8 cellular contexts compared by ENCODE assay signal in the genomic region with DNA sequence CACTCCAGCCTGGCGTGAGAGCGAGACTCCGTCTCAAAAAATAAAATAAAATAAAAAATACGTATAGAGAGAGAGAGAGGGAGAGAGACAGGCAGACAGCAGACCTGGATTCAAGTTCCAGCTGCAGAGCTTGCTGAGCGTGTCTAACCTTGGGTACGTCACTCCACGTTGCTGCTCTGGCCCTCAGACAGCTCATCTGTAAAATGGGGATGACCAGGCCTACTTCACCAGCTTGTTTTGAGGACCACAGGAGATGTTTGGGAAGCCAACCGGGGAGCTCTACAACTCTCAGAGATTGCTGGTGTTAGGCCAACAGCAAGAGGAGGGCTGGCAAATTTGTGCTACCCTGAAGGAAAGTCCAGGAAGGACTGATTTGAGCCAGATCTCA. TPM values are rescaled to one million over a fixed set of nuclear protein-coding genes. Genes with fewer than 3 reads are reported as not detected.
A peak's percentile ranks its signal among the peaks of the same experiment; 100 is the strongest.
DNase-seq lines count a peak whose midpoint lies in the region; ATAC-seq, FAIRE-seq and TF ChIP-seq lines count a peak whose summit lies in the region.

No MANE protein-coding gene starts in this region.

- TF ChIP-seq EP300 in ovary (IDR thresholded peaks at IDR 0.05): no peak

- no peak for FAIRE-seq in endothelial cell of umbilical vein (lab: Jason Lieb, UNC)

- H3K79me2 ChIP-seq in endothelial cell of umbilical vein (ENCODE audit: control insufficient read depth, insufficient read depth, low read length): no peaks in the 10 kb centered on the region

- no peaks in the 10 kb centered on the region for H3K36me3 ChIP-seq in Caco-2 (ENCODE audit: control insufficient read depth, insufficient read depth, low read length)
- no peaks in the 10 kb centered on the region for H3K36me3 ChIP-seq in Panc1 (ENCODE audit: control insufficient read depth, insufficient read depth, low read length)
- no peaks in the 10 kb centered on the region for H3K36me3 ChIP-seq in endothelial cell of umbilical vein (ENCODE audit: control insufficient read depth in 2 of 2, extremely low read depth in 1 of 2, insufficient read depth in 2 of 2, low read length in 2 of 2)
- H3K36me3 ChIP-seq in ovary: no peaks in the 10 kb centered on the region

- H3K27me3 Mint-ChIP-seq in Caco-2 (ENCODE audit: insufficient read depth, unreplicated experiment): no peaks in the 10 kb centered on the region

- H3K27ac Mint-ChIP-seq in Caco-2 (ENCODE audit: unreplicated experiment): peak overlapping the region; percentile 63

- no peak for TF ChIP-seq CTCF in Caco-2 (IDR thresholded peaks at IDR 0.05; ENCODE audit: insufficient read depth in 1 of 2, low read depth in 1 of 2, low read length in 1 of 2, severe bottlenecking in 1 of 2, unreplicated experiment in 1 of 2)
- TF ChIP-seq CTCF in Panc1 (IDR thresholded peaks at IDR 0.05): no peak
- no peak for TF ChIP-seq CTCF in endothelial cell of umbilical vein (IDR thresholded peaks at IDR 0.05; ENCODE audit: extremely low read depth in 1 of 2, insufficient read depth in 1 of 2, low read depth in 1 of 2, low read length in 2 of 2)
- TF ChIP-seq CTCF in ovary (IDR thresholded peaks at IDR 0.05): no peak

- CTCF ChIA-PET in Caco-2 (lab: Charles Lee): no interaction called here
- CTCF ChIA-PET in Panc1 (lab: Charles Lee): no interaction called here
- CTCF ChIA-PET in endothelial cell of umbilical vein (lab: Charles Lee): interaction anchor here (0.7 to 2.9 kb wide), 8 partner anchors 10 to 190 kb away, joined by 3 to 15 read pairs (median 4); no protein-coding TSS in a partner anchor

- H3K4me2 ChIP-seq in endothelial cell of umbilical vein (ENCODE audit: insufficient read depth, low read length): peak overlapping the region; percentile 51

- in situ Hi-C loops in Panc1 (cut with HindIII; ENCODE audit: low pct_unique_long_range_greater_than_20kb, low sequenced_read_pairs): no loop called here

- H3K4me1 ChIP-seq in Caco-2 (peaks cover 4% of the 10 kb centered on the region), Panc1 (ENCODE audit: control insufficient read depth, insufficient read depth, low read length) (peaks cover 11% of the 10 kb centered on the region), endothelial cell of umbilical vein (ENCODE audit: control insufficient read depth, extremely low read depth, insufficient read depth, low read length) (peaks cover 3% of the 10 kb centered on the region), ovary (ENCODE audit: insufficient read depth) (peaks cover 9% of the 10 kb centered on the region)

- ATAC-seq in Panc1 (peak; percentile 3; the same call in 1 of the 2 replicates), HG03378 (IDR thresholded peaks at IDR 0.05; ENCODE audit: unreplicated experiment) (no peak), GM21737 (IDR thresholded peaks at IDR 0.05; ENCODE audit: unreplicated experiment) (no peak), GM18520 (IDR thresholded peaks at IDR 0.05; ENCODE audit: unreplicated experiment) (no peak)

- H3K27ac ChIP-seq in Panc1 (ENCODE audit: low read length) (peak overlapping the region; percentile 80), endothelial cell of umbilical vein (ENCODE audit: insufficient read depth, low read depth, low read length) (no peak overlapping the region), ovary (peak overlapping the region; percentile 58 to 68)

- intact Hi-C loops in Caco-2 (cut with micrococcal nuclease; ENCODE audit: unreplicated experiment) (no loop called here), Panc1 (cut with micrococcal nuclease; ENCODE audit: unreplicated experiment) (loop anchor here (5.0 to 10.0 kb wide), 2 partner anchors 59 to 331 kb away; no protein-coding TSS in a partner anchor), endothelial cell of umbilical vein (cut with micrococcal nuclease) (no loop called here), ovary (cut with DNase I) (loop anchor here in 2 of 4 donors (5.0 to 10.0 kb wide), 2 partner anchors 51 to 329 kb away; no protein-coding TSS in a partner anchor)

- H3K36me3 Mint-ChIP-seq in Caco-2 (ENCODE audit: insufficient read depth, unreplicated experiment): no peaks in the 10 kb centered on the region

- BruUV-seq in Caco-2 (replicated peaks; lab: Mats Ljungman, UMichigan): no TSS peak
- BruUV-seq in Panc1 (replicated peaks; lab: Mats Ljungman, UMichigan): no TSS peak
- no TSS peak for BruUV-seq in endothelial cell of umbilical vein (replicated peaks; lab: Mats Ljungman, UMichigan)

- no peaks in the 10 kb centered on the region for H3K9me1 ChIP-seq in endothelial cell of umbilical vein (replicated peaks; ENCODE audit: control insufficient read depth, extremely low read depth, insufficient read depth, low read length)

- H3K9me3 ChIP-seq in Caco-2: no peaks in the 10 kb centered on the region
- no peaks in the 10 kb centered on the region for H3K9me3 ChIP-seq in Panc1 (ENCODE audit: control insufficient read depth, insufficient read depth, low read depth, low read length)
- H3K9me3 ChIP-seq in endothelial cell of umbilical vein (replicated peaks; ENCODE audit: control insufficient read depth, insufficient read depth, low read length): no peaks in the 10 kb centered on the region
- no peaks in the 10 kb centered on the region for H3K9me3 ChIP-seq in ovary

- DNase-seq in Caco-2 (no peak), Panc1 (ENCODE audit: low read depth, low spot score) (peak; percentile 33), endothelial cell of umbilical vein (ENCODE audit: low read depth, low spot score) (peak; percentile 45), ovary (no peak), NCI-H1092 treated with DMSO at 0.1 percent for 48 hours (lab: John Stamatoyannopoulos, UW) (no peak)

- no peak for TF ChIP-seq POLR2A in endothelial cell of umbilical vein (IDR thresholded peaks at IDR 0.05; ENCODE audit: low read depth, low read length)
- TF ChIP-seq POLR2A in ovary (IDR thresholded peaks at IDR 0.05): no peak

- H2AFZ ChIP-seq in endothelial cell of umbilical vein (ENCODE audit: low read depth, low read length): peak overlapping the region; percentile 90

- H3K9me3 Mint-ChIP-seq in Caco-2 (ENCODE audit: unreplicated experiment): no peaks in the 10 kb centered on the region

- H3K4me3 Mint-ChIP-seq in Caco-2 (ENCODE audit: unreplicated experiment): peak overlapping the region; percentile 87

- H3K27me3 ChIP-seq in Caco-2 (replicated peaks; ENCODE audit: control insufficient read depth, insufficient read depth, low read length): no peaks in the 10 kb centered on the region
- H3K27me3 ChIP-seq in Panc1 (ENCODE audit: control insufficient read depth, insufficient read depth, low read length): no peaks in the 10 kb centered on the region
- H3K27me3 ChIP-seq in endothelial cell of umbilical vein (ENCODE audit: control insufficient read depth in 2 of 2, insufficient read depth in 2 of 2, low read length in 2 of 2): no peaks in the 10 kb centered on the region
- H3K27me3 ChIP-seq in ovary: no peaks in the 10 kb centered on the region

- H3K4me1 Mint-ChIP-seq in Caco-2 (ENCODE audit: low read depth, unreplicated experiment): peaks cover 10% of the 10 kb centered on the region

- H4K20me1 ChIP-seq in endothelial cell of umbilical vein (replicated peaks; ENCODE audit: control insufficient read depth, extremely low read depth, insufficient read depth, low read length): no peaks in the 10 kb centered on the region

- dilution Hi-C loops in endothelial cell of umbilical vein (cut with MboI; ENCODE audit: extremely low pct_ligation_motif_present, low sequenced_read_pairs): no loop called here

- 77 to 82% (median 79%) methylated on average over 8 of the region's 8 CpGs for WGBS in ovary, 3 donors

- POLR2A ChIA-PET in Caco-2 (lab: Charles Lee): no interaction called here
- POLR2A ChIA-PET in Panc1 (lab: Charles Lee): no interaction called here
- POLR2A ChIA-PET in endothelial cell of umbilical vein (lab: Charles Lee): interaction anchor here (0.6 kb wide), 1 partner anchor 174 kb away, joined by 6 read pairs; no protein-coding TSS in a partner anchor

- H3K4me3 ChIP-seq in Caco-2 (ENCODE audit: low read depth, low read length) (peak overlapping the region; percentile 66), Panc1 (ENCODE audit: low read depth in 2 of 2, low read length in 2 of 2) (peak overlapping the region; percentile 62 to 76), endothelial cell of umbilical vein (replicated peaks in 1 of 3; ENCODE audit: insufficient read depth in 1 of 3, low read depth in 1 of 3, low read length in 3 of 3) (peak overlapping the region in 2 of 3 experiments; percentile 21 to 78), ovary (peak overlapping the region; percentile 80)

- peak overlapping the region; percentile 25 for H3K9ac ChIP-seq in endothelial cell of umbilical vein (replicated peaks; ENCODE audit: extremely low read depth, insufficient read depth, low read length)

TF ChIP-seq in endothelial cell of umbilical vein, 7 proteins besides CTCF, POLR2A, EP300 and RAD21:
- TF ChIP-seq, protein P1, sequence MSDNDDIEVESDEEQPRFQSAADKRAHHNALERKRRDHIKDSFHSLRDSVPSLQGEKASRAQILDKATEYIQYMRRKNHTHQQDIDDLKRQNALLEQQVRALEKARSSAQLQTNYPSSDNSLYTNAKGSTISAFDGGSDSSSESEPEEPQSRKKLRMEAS (IDR thresholded peaks at IDR 0.05; ENCODE audit: insufficient read depth, insufficient read length): no peak
- TF ChIP-seq MYC (IDR thresholded peaks at IDR 0.05; ENCODE audit: low read depth, low read length): no peak
- no peak for TF ChIP-seq EZH2 (IDR thresholded peaks at IDR 0.05; ENCODE audit: borderline replicate concordance, low read depth, low read length, severe bottlenecking)
- no peak for TF ChIP-seq POLR2AphosphoS5 (IDR thresholded peaks at IDR 0.05; ENCODE audit: insufficient read depth, low read depth, low read length)
- TF ChIP-seq GATA2 (IDR thresholded peaks at IDR 0.05; ENCODE audit: insufficient read depth, insufficient read length, low read depth, low read length): no peak
- TF ChIP-seq FOS (IDR thresholded peaks at IDR 0.05; ENCODE audit: borderline replicate concordance, insufficient read depth, low read length): no peak

RNA-seq across cellular contexts. Expression of a gene that starts 0.5 kb away (rescaled TPM):
- total RNA-seq in Caco-2 (2022): 8.5 and 8.8 TPM in 2 replicates
- 10.5 TPM for total RNA-seq in Panc1 (2021; ENCODE audit: unreplicated experiment)
- polyA plus RNA-seq in Panc1 (2012; ENCODE audit: insufficient read length): 5.8 TPM
- 17.0 and 17.6 TPM in 2 replicates for total RNA-seq in endothelial cell of umbilical vein
- 7.8 and 8.5 TPM in 2 replicates for polyA plus RNA-seq in endothelial cell of umbilical vein
- 4.7 and 6.4 TPM in 2 replicates for polyA plus RNA-seq in endothelial cell of umbilical vein (2011; cell fraction: cytosol; rRNA removed)
- polyA plus RNA-seq in endothelial cell of umbilical vein (2011; cell fraction: nucleus; rRNA removed): 38.4 and 40.0 TPM in 2 replicates
- polyA plus RNA-seq in endothelial cell of umbilical vein (2012): 9.8 and 11.3 TPM in 2 replicates
- 13.2 and 19.3 TPM in 2 replicates for polyA minus RNA-seq in endothelial cell of umbilical vein
- polyA minus RNA-seq in endothelial cell of umbilical vein (2011; cell fraction: cytosol; rRNA and poly(A)+ RNA removed): 4.5 TPM
- polyA minus RNA-seq in endothelial cell of umbilical vein (2011; cell fraction: nucleus; rRNA and poly(A)+ RNA removed): 17.5 and 18.1 TPM in 2 replicates
- 10 to 100 TPM in 6 of 7 donors, 1 to 10 TPM in 1; 6.8 to 17.7 (median 13.6) TPM for total RNA-seq in ovary
- 10 to 100 TPM in 1 of 2 donors, 1 to 10 TPM in 1; 6.1 to 23.2 TPM for polyA plus RNA-seq in ovary

Comparison
In these comparisons a context has a peak if more than half of its experiments do, and no peak if none do; other contexts are left out.
1. DNase-seq: peak in Panc1 (single experiment) and endothelial cell of umbilical vein (single experiment); none in Caco-2 (0 of 2), ovary (0 of 5) and NCI-H1092 treated with DMSO at 0.1 percent for 48 hours (single experiment).
2. Peak in every context shown above with its lines, with median percentiles within 50 percentile points of each other: H3K4me3 ChIP-seq.